In the genomic region with DNA sequence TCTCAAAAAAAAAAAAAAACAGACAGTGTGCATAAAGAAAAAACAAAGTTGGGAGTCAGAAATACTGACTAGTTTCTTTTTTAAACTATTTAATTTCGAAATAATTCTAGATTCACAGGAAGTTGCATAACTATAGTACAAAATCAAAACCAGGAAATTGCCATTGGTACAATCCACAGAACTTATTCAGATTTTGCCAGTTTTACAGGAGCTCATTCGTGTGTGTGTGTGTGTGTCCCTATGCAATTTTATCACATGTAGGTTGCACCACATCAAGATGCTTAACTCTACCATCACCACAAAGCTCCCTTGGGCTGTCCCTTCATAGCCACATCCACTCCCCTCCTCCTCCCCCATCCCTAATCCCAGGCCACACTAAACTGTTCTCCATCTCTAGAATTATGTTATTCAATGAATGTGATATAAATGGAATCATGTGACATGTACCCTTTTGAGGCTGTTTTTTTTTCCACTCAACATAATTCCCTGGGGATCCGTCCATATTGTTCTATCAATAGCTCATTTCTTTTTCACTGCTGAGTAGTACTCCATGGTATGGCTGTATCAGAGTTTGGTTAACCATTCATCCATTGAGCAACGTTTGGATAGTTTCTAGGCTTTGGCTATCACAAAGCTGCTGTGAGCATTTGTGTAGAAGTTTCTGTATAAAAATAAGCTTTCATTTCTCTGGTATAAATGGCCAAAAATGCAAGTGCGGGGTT, we compare ENCODE assay signal across 27 cellular contexts. TPM values are rescaled to one million over a fixed set of nuclear protein-coding genes. Genes with fewer than 3 reads are reported as not detected.
DNase-seq lines count a peak whose midpoint lies in the region; ATAC-seq and TF ChIP-seq lines count a peak whose summit lies in the region.
"Had no signal": no experiment of that assay in that cellular context is flagged by ENCODE, and none has a peak within 500 bp of the region (broad histone marks: within the 10 kb centered on the region; RNA-seq: fewer than 3 reads in every experiment).

No MANE protein-coding gene starts in this region.

- no peak overlapping the region for H3K4me3 Mint-ChIP-seq in MCF 10A (ENCODE audit: unreplicated experiment)
- H3K4me3 Mint-ChIP-seq: activated CD4-positive, alpha-beta memory T cell treated with anti-CD3 and anti-CD28 coated beads for 36 hours; activated naive CD4-positive, alpha-beta T cell treated with anti-CD3 and anti-CD28 coated beads, Interleukin-2, amount 50 U/mL, for 24 hours; endodermal cell; nephron progenitor cell; stimulated activated naive CD8-positive, alpha-beta T cell treated with anti-CD3 and anti-CD28 coated beads, Interleukin-15, amount 100 ng/mL, for 72 hours had no signal

- CTCF ChIA-PET in MCF 10A (lab: Yijun Ruan, JAX): interaction anchor here (0.6 kb wide), 2 partner anchors 21 to 90 kb away, joined by 3 to 6 read pairs; no protein-coding TSS in a partner anchor

- TF ChIP-seq CTCF in MCF 10A (IDR thresholded peaks at IDR 0.05; ENCODE audit: unreplicated experiment) (no peak), breast epithelium (IDR thresholded peaks at IDR 0.05) (no peak)

- no peaks in the 10 kb centered on the region for H3K27me3 ChIP-seq in breast epithelium
- H3K27me3 ChIP-seq: esophagus squamous epithelium, ovary, thyroid gland had no signal

- H3K27ac Mint-ChIP-seq in MCF 10A (ENCODE audit: low read depth, unreplicated experiment): no peak overlapping the region
- H3K27ac Mint-ChIP-seq: activated CD4-positive, alpha-beta memory T cell treated with anti-CD3 and anti-CD28 coated beads for 36 hours; activated naive CD4-positive, alpha-beta T cell treated with anti-CD3 and anti-CD28 coated beads, Interleukin-2, amount 50 U/mL, for 24 hours; endodermal cell; nephron progenitor cell; stimulated activated naive CD8-positive, alpha-beta T cell treated with anti-CD3 and anti-CD28 coated beads, Interleukin-15, amount 100 ng/mL, for 72 hours had no signal

- no peaks in the 10 kb centered on the region for H3K4me1 ChIP-seq in breast epithelium
- H3K4me1 ChIP-seq: Caco-2, esophagus squamous epithelium, thyroid gland had no signal

- BruUV-seq in MCF 10A (replicated peaks; lab: Mats Ljungman, UMichigan): no TSS peak

- ATAC-seq in HG03439 (IDR thresholded peaks at IDR 0.05; ENCODE audit: unreplicated experiment) (no peak), HG03432 (IDR thresholded peaks at IDR 0.05; ENCODE audit: unreplicated experiment) (no peak)
- ATAC-seq: activated CD4-positive, CD25-positive, alpha-beta regulatory T cell treated with anti-CD3 and anti-CD28 coated beads, Interleukin-2, amount 50 U/mL, for 24 hours; mucosa of descending colon; stimulated activated naive CD8-positive, alpha-beta T cell treated with anti-CD3 and anti-CD28 coated beads, Interleukin-15, amount 100 ng/mL, for 72 hours had no signal

- H3K4me3 ChIP-seq in breast epithelium: no peak overlapping the region
- H3K4me3 ChIP-seq: esophagus squamous epithelium, lung, mucosa of descending colon, ovary, skin epidermis, thyroid gland had no signal

- H3K9me3 ChIP-seq in breast epithelium: no peaks in the 10 kb centered on the region
- H3K9me3 ChIP-seq: Caco-2, esophagus squamous epithelium, mucosa of descending colon, ovary, thyroid gland had no signal

- intact Hi-C loops in MCF 10A (cut with micrococcal nuclease) (no loop called here), breast epithelium (cut with DNase I; ENCODE audit: low total_unique reads) (no loop called here)

- POLR2A ChIA-PET in MCF 10A (lab: Yijun Ruan, JAX): interaction anchor here (1.2 kb wide), 1 partner anchor 18 kb away, joined by 3 read pairs; no protein-coding TSS in a partner anchor

- H3K27ac ChIP-seq in breast epithelium: no peak overlapping the region
- H3K27ac ChIP-seq: esophagus squamous epithelium, ovary, skin epidermis, thyroid gland had no signal

- no peaks in the 10 kb centered on the region for H3K27me3 Mint-ChIP-seq in MCF 10A (ENCODE audit: insufficient read depth, unreplicated experiment)
- H3K27me3 Mint-ChIP-seq: activated CD4-positive, alpha-beta memory T cell treated with anti-CD3 and anti-CD28 coated beads for 36 hours; activated naive CD4-positive, alpha-beta T cell treated with anti-CD3 and anti-CD28 coated beads, Interleukin-2, amount 50 U/mL, for 24 hours; stimulated activated naive CD8-positive, alpha-beta T cell treated with anti-CD3 and anti-CD28 coated beads, Interleukin-15, amount 100 ng/mL, for 72 hours had no signal

- H3K36me3 Mint-ChIP-seq in MCF 10A (ENCODE audit: insufficient read depth, unreplicated experiment): no peaks in the 10 kb centered on the region
- H3K36me3 Mint-ChIP-seq: activated CD4-positive, alpha-beta memory T cell treated with anti-CD3 and anti-CD28 coated beads for 36 hours; activated naive CD4-positive, alpha-beta T cell treated with anti-CD3 and anti-CD28 coated beads, Interleukin-2, amount 50 U/mL, for 24 hours had no signal

- no peak for TF ChIP-seq POLR2A in breast epithelium (IDR thresholded peaks at IDR 0.05)

- peak; percentile 35 for DNase-seq in MCF 10A (ENCODE audit: unreplicated experiment)
- DNase-seq in breast epithelium (ENCODE audit: low spot score in 2 of 2): no peak
- DNase-seq in amniotic epithelial cell (ENCODE audit: low read depth): peak; percentile 47
- peak; percentile 60 for DNase-seq in fibroblast of peridontal ligament (ENCODE audit: extremely low read depth)
- no peak for DNase-seq in kidney glomerular epithelial cell (lab: John Stamatoyannopoulos, UW)
- no peak for DNase-seq in NCI-H1930 (lab: John Stamatoyannopoulos, UW)
- DNase-seq: activated CD4-positive, alpha-beta memory T cell treated with anti-CD3 and anti-CD28 coated beads for 36 hours; activated CD8-positive, alpha-beta memory T cell treated with anti-CD3 and anti-CD28 coated beads, Interleukin-2, amount 50 U/mL, for 4 hours; anterior cingulate cortex; Caco-2; DND-41; endodermal cell; esophagus squamous epithelium; mucosa of descending colon; NCI-H1694; NCI-H524; nephron progenitor cell; ovary; stimulated activated CD8-positive, alpha-beta memory T cell treated with anti-CD3 and anti-CD28 coated beads, Interleukin-4, amount 100 ng/mL, for 48 hours; stimulated activated naive CD8-positive, alpha-beta T cell treated with anti-CD3 and anti-CD28 coated beads, Interleukin-15, amount 100 ng/mL, for 72 hours; thyroid gland had no signal

- H3K4me1 Mint-ChIP-seq in MCF 10A (ENCODE audit: insufficient read depth, unreplicated experiment): no peaks in the 10 kb centered on the region
- H3K4me1 Mint-ChIP-seq: activated naive CD4-positive, alpha-beta T cell treated with anti-CD3 and anti-CD28 coated beads, Interleukin-2, amount 50 U/mL, for 24 hours; endodermal cell; nephron progenitor cell; stimulated activated naive CD8-positive, alpha-beta T cell treated with anti-CD3 and anti-CD28 coated beads, Interleukin-15, amount 100 ng/mL, for 72 hours had no signal

- H3K36me3 ChIP-seq in breast epithelium: no peaks in the 10 kb centered on the region
- H3K36me3 ChIP-seq: esophagus squamous epithelium, ovary, thyroid gland had no signal

- no peaks in the 10 kb centered on the region for H3K9me3 Mint-ChIP-seq in MCF 10A (ENCODE audit: unreplicated experiment)
- H3K9me3 Mint-ChIP-seq: activated CD4-positive, alpha-beta memory T cell treated with anti-CD3 and anti-CD28 coated beads for 36 hours; activated naive CD4-positive, alpha-beta T cell treated with anti-CD3 and anti-CD28 coated beads, Interleukin-2, amount 50 U/mL, for 24 hours; stimulated activated naive CD8-positive, alpha-beta T cell treated with anti-CD3 and anti-CD28 coated beads, Interleukin-15, amount 100 ng/mL, for 72 hours had no signal

RNA-seq across cellular contexts. Expression of gene DDX3X, which starts 16.3 kb away (rescaled TPM):
- total RNA-seq in MCF 10A (2022): 290 and 297 TPM in 2 replicates
- total RNA-seq in breast epithelium: 100 to 1,000 TPM; 239 to 375 (median 248) TPM

Comparison
In these comparisons a context has a peak if more than half of its experiments do, and no peak if none do; other contexts are left out.
1. DNase-seq: peak in MCF 10A (single experiment), amniotic epithelial cell (single experiment) and fibroblast of peridontal ligament (single experiment); none in breast epithelium (0 of 2), kidney glomerular epithelial cell (single experiment) and NCI-H1930 (0 of 2).